In genomic region chr3:178236555-178237277, GRCh38 we compare ENCODE assay signal across 1 cellular context.
TF ChIP-seq lines count a peak whose summit lies in the region.

No MANE protein-coding gene starts in this region.

TF ChIP-seq in WTC11, 78 proteins besides CTCF, POLR2A, EP300 and RAD21 (continued from another document):
- TF ChIP-seq AR (CRISPR knock-in tag; IDR thresholded peaks at IDR 0.05) (no peak), ZNF671 (CRISPR knock-in tag; IDR thresholded peaks at IDR 0.05) (no peak), ZNF121 (CRISPR knock-in tag; IDR thresholded peaks at IDR 0.05) (no peak), ZNF219 (CRISPR knock-in tag; IDR thresholded peaks at IDR 0.05; ENCODE audit: borderline replicate concordance) (no peak), MLX (CRISPR knock-in tag; IDR thresholded peaks at IDR 0.05) (no peak), JUN (CRISPR knock-in tag; IDR thresholded peaks at IDR 0.05) (no peak), RORB (CRISPR knock-in tag; IDR thresholded peaks at IDR 0.05) (no peak)
TF ChIP-seq in WTC11: peak in this region for 0.
